ENCODE assay signal across 24 cellular contexts in genomic region chr16:58639230-58639629, GRCh38. TPM values are rescaled to one million over a fixed set of nuclear protein-coding genes. Genes with fewer than 3 reads are reported as not detected.
DNase-seq lines count a peak whose midpoint lies in the region; ATAC-seq and TF ChIP-seq lines count a peak whose summit lies in the region.
"Had no signal": no experiment of that assay in that cellular context is flagged by ENCODE, and none has a peak within 500 bp of the region (broad histone marks: within the 10 kb centered on the region; RNA-seq: fewer than 3 reads in every experiment).

No MANE protein-coding gene starts in this region.

- H3K4ac ChIP-seq in IMR-90 (ENCODE audit: low read depth, low read length) (peak overlapping the region; percentile 40; the same call in 1 of the 2 replicates), mesenchymal stem cell (ENCODE audit: low read depth in 1 of 2, low read length in 2 of 2) (no peak overlapping the region)

- peak overlapping the region; percentile 73 for H3K27ac Mint-ChIP-seq in Caco-2 (ENCODE audit: unreplicated experiment)
- H3K27ac Mint-ChIP-seq in Calu3 (ENCODE audit: unreplicated experiment) = no peak overlapping the region
- no peak overlapping the region for H3K27ac Mint-ChIP-seq in chondrocyte (ENCODE audit: unreplicated experiment)
- H3K27ac Mint-ChIP-seq: CD14-positive monocyte; CD4-positive, alpha-beta memory T cell; CD8-positive, alpha-beta memory T cell had no signal

- H3K9me1 ChIP-seq in IMR-90 (ENCODE audit: insufficient read depth, low read length) = peaks cover 3% of the 10 kb centered on the region; the same call in 1 of the 2 replicates

- CTCF ChIA-PET in Caco-2 (lab: Charles Lee) (interaction anchor here (1.0 kb wide), 2 partner anchors 22 to 117 kb away, joined by 6 to 12 read pairs; no protein-coding TSS in a partner anchor), IMR-90 (lab: Yijun Ruan, JAX) (no interaction called here), RWPE1 (lab: Yijun Ruan, JAX) (interaction anchor here (0.6 to 0.8 kb wide), 3 partner anchors 8 to 151 kb away, joined by 3 to 5 read pairs (median 5); no protein-coding TSS in a partner anchor), Calu3 (lab: Charles Lee) (interaction anchor here (0.7 to 0.8 kb wide), 2 partner anchors 22 to 552 kb away, joined by 3 to 7 read pairs; no protein-coding TSS in a partner anchor)

- H3K27ac ChIP-seq in IMR-90 (ENCODE audit: insufficient read depth, low read length) (no peak overlapping the region), RWPE1 (peak overlapping the region; percentile 58), mesenchymal stem cell (ENCODE audit: low read length, poor library complexity, severe bottlenecking) (no peak overlapping the region), vagina (no peak overlapping the region)
- H3K27ac ChIP-seq: BLaER1 had no signal

- no peaks in the 10 kb centered on the region for H3K9me3 ChIP-seq in Caco-2
- no peaks in the 10 kb centered on the region for H3K9me3 ChIP-seq in IMR-90 (ENCODE audit: control insufficient read depth, insufficient read depth, low read length)
- H3K9me3 ChIP-seq in mesenchymal stem cell (ENCODE audit: control insufficient read depth, low read length) = no peaks in the 10 kb centered on the region
- no peaks in the 10 kb centered on the region for H3K9me3 ChIP-seq in vagina
- H3K9me3 ChIP-seq: BE2C, BLaER1 had no signal

- H2BK15ac ChIP-seq in IMR-90 (ENCODE audit: low read depth, low read length) (no peak overlapping the region), mesenchymal stem cell (ENCODE audit: low read depth, poor library complexity, severe bottlenecking) (no peak overlapping the region)

- no peak for TF ChIP-seq CTCF in Caco-2 (IDR thresholded peaks at IDR 0.05; ENCODE audit: insufficient read depth in 1 of 2, low read depth in 1 of 2, low read length in 1 of 2, severe bottlenecking in 1 of 2, unreplicated experiment in 1 of 2)
- TF ChIP-seq CTCF in IMR-90 (conservative IDR thresholded peaks at IDR 0.05; ENCODE audit: low read depth, low read length) = no peak
- no peak for TF ChIP-seq CTCF in RWPE1 (conservative IDR thresholded peaks at IDR 0.05; ENCODE audit: low read depth)
- TF ChIP-seq CTCF in Calu3 (IDR thresholded peaks at IDR 0.05; ENCODE audit: unreplicated experiment) = no peak
- TF ChIP-seq CTCF in vagina (IDR thresholded peaks at IDR 0.05) = no peak
- no peak for TF ChIP-seq CTCF in chondrocyte (IDR thresholded peaks at IDR 0.05)

- H4K20me1 ChIP-seq in IMR-90 (ENCODE audit: insufficient read depth, low read length) = no peaks in the 10 kb centered on the region
- H4K20me1 ChIP-seq: BLaER1 had no signal

- DNase-seq in Caco-2 = no peak
- DNase-seq in IMR-90 = no peak
- DNase-seq in RWPE1 (ENCODE audit: low spot score) = no peak
- no peak for DNase-seq in mesenchymal stem cell
- DNase-seq in Calu3 = no peak
- no peak for DNase-seq in vagina (ENCODE audit: extremely low spot score in 2 of 2)
- no peak for DNase-seq in chondrocyte (ENCODE audit: low spot score)
- DNase-seq: 8988T; ACHN; BE2C; C1 segment of cervical spinal cord; CD4-positive, alpha-beta memory T cell; CD4-positive, CD25-positive, alpha-beta regulatory T cell; CD8-positive, alpha-beta memory T cell; COR-L47; DMS 273 treated with DMSO at 0.1 percent for 48 hours; DMS153; DMS79; DND-41; EL; GDM1 had no signal

- H3K27me3 ChIP-seq in Caco-2 (replicated peaks; ENCODE audit: control insufficient read depth, insufficient read depth, low read length) = no peaks in the 10 kb centered on the region
- no peaks in the 10 kb centered on the region for H3K27me3 ChIP-seq in IMR-90 (ENCODE audit: control insufficient read depth, insufficient read depth, low read length)
- H3K27me3 ChIP-seq in mesenchymal stem cell (ENCODE audit: control insufficient read depth in 1 of 2, insufficient read depth in 1 of 2, low read length in 2 of 2) = no peaks in the 10 kb centered on the region
- H3K27me3 ChIP-seq in vagina = no peaks in the 10 kb centered on the region
- H3K27me3 ChIP-seq: BE2C, BLaER1 had no signal

- in situ Hi-C loops in IMR-90 (cut with MboI; ENCODE audit: low sequenced_read_pairs) = no loop called here

- H3K23ac ChIP-seq in IMR-90 (ENCODE audit: low read depth, low read length) = no peak overlapping the region
- no peak overlapping the region for H3K23ac ChIP-seq in mesenchymal stem cell (ENCODE audit: low read length in 2 of 2)

- BruUV-seq in Caco-2 (replicated peaks; lab: Mats Ljungman, UMichigan) = no TSS peak
- BruUV-seq in IMR-90 (replicated peaks; lab: Mats Ljungman, UMichigan) = no TSS peak
- no TSS peak for BruUV-seq in Calu3 (replicated peaks; lab: Mats Ljungman, UMichigan)

- no peak overlapping the region for H4K8ac ChIP-seq in IMR-90 (ENCODE audit: low read depth in 2 of 2, low read length in 2 of 2)
- H4K8ac ChIP-seq in mesenchymal stem cell (ENCODE audit: low read length) = peak overlapping the region; percentile 19

- peaks cover 28% of the 10 kb centered on the region for H3K4me1 ChIP-seq in Caco-2
- H3K4me1 ChIP-seq in IMR-90 (ENCODE audit: control insufficient read depth, insufficient read depth, low read length) = peaks cover 1% of the 10 kb centered on the region; the same call in 1 of the 2 replicates
- H3K4me1 ChIP-seq in mesenchymal stem cell (ENCODE audit: control insufficient read depth, insufficient read depth, low read depth, low read length) = peaks cover 2% of the 10 kb centered on the region
- peaks cover 6% of the 10 kb centered on the region for H3K4me1 ChIP-seq in vagina
- H3K4me1 ChIP-seq: BE2C, BLaER1 had no signal

- no peak overlapping the region for H3K56ac ChIP-seq in IMR-90 (ENCODE audit: extremely low read depth, insufficient read depth, low read length)

- dilution Hi-C loops in IMR-90 (cut with HindIII; ENCODE audit: low sequenced_read_pairs, unreplicated experiment) = no loop called here

- H3K36me3 Mint-ChIP-seq in Caco-2 (ENCODE audit: insufficient read depth, unreplicated experiment) (peaks cover 8% of the 10 kb centered on the region), Calu3 (ENCODE audit: insufficient read depth, unreplicated experiment) (no peaks in the 10 kb centered on the region), chondrocyte (ENCODE audit: low read depth) (no peaks in the 10 kb centered on the region)
- H3K36me3 Mint-ChIP-seq: CD14-positive monocyte; CD4-positive, alpha-beta memory T cell; CD4-positive, CD25-positive, alpha-beta regulatory T cell; CD8-positive, alpha-beta memory T cell had no signal

- H2BK20ac ChIP-seq in IMR-90 (ENCODE audit: low read depth, low read length) = no peak overlapping the region

- ATAC-seq in IMR-90 (ENCODE audit: low read depth) = no peak
- ATAC-seq: GM12878 had no signal

- H3K4me3 ChIP-seq in Caco-2 (ENCODE audit: low read depth, low read length) (no peak overlapping the region), IMR-90 (ENCODE audit: insufficient read depth, low read depth, low read length) (no peak overlapping the region), mesenchymal stem cell (ENCODE audit: insufficient read depth in 1 of 2, low read depth in 1 of 2, low read length in 2 of 2) (no peak overlapping the region), vagina (no peak overlapping the region)
- H3K4me3 ChIP-seq: BLaER1, GM12878 had no signal

- H4K91ac ChIP-seq in IMR-90 (ENCODE audit: insufficient read depth, low read depth, low read length) (no peak overlapping the region), mesenchymal stem cell (ENCODE audit: low read length) (no peak overlapping the region)

- H3K14ac ChIP-seq in IMR-90 (replicated peaks; ENCODE audit: low read depth, low read length) (no peak overlapping the region), mesenchymal stem cell (ENCODE audit: low read length in 2 of 2) (no peak overlapping the region)

- H3K36me3 ChIP-seq in Caco-2 (ENCODE audit: control insufficient read depth, insufficient read depth, low read length) (no peaks in the 10 kb centered on the region), IMR-90 (ENCODE audit: control insufficient read depth, insufficient read depth, low read length) (no peaks in the 10 kb centered on the region), mesenchymal stem cell (ENCODE audit: control insufficient read depth in 1 of 2, insufficient read depth in 2 of 2, low read depth in 1 of 2, low read length in 2 of 2) (no peaks in the 10 kb centered on the region), vagina (no peaks in the 10 kb centered on the region)
- H3K36me3 ChIP-seq: BE2C, BLaER1 had no signal

- no peaks in the 10 kb centered on the region for H3K27me3 Mint-ChIP-seq in Caco-2 (ENCODE audit: insufficient read depth, unreplicated experiment)
- H3K27me3 Mint-ChIP-seq in Calu3 (ENCODE audit: unreplicated experiment) = no peaks in the 10 kb centered on the region
- no peaks in the 10 kb centered on the region for H3K27me3 Mint-ChIP-seq in chondrocyte (ENCODE audit: low read depth)

- H3K9me3 Mint-ChIP-seq in Caco-2 (ENCODE audit: unreplicated experiment) (no peaks in the 10 kb centered on the region), Calu3 (ENCODE audit: low read depth, unreplicated experiment) (no peaks in the 10 kb centered on the region), chondrocyte (ENCODE audit: low read depth) (no peaks in the 10 kb centered on the region)
- H3K9me3 Mint-ChIP-seq: CD4-positive, alpha-beta memory T cell; CD8-positive, alpha-beta memory T cell had no signal

- no peak overlapping the region for H2AK9ac ChIP-seq in IMR-90 (replicated peaks; ENCODE audit: low read depth, low read length, poor library complexity)

- H3K9ac ChIP-seq in IMR-90 (ENCODE audit: low read depth, low read length) (no peak overlapping the region), mesenchymal stem cell (ENCODE audit: low read length) (no peak overlapping the region)
- H3K9ac ChIP-seq: BLaER1 had no signal

- no peak overlapping the region for H2BK12ac ChIP-seq in mesenchymal stem cell (ENCODE audit: low read length in 2 of 2)

- TF ChIP-seq POLR2A in IMR-90 (IDR thresholded peaks at IDR 0.05; ENCODE audit: low read depth, low read length) = no peak
- TF ChIP-seq POLR2A in vagina (IDR thresholded peaks at IDR 0.05) = no peak

- intact Hi-C loops in Caco-2 (cut with micrococcal nuclease; ENCODE audit: unreplicated experiment) = no loop called here
- intact Hi-C loops in IMR-90 (cut with micrococcal nuclease) = loop anchor here (2.0 to 10.0 kb wide), 2 partner anchors 126 to 304 kb away; no protein-coding TSS in a partner anchor
- intact Hi-C loops in Calu3 (cut with micrococcal nuclease; ENCODE audit: unreplicated experiment) = loop anchor here (10.0 kb wide), 1 partner anchor 304 kb away; no protein-coding TSS in a partner anchor
- intact Hi-C loops in vagina (cut with DNase I) = loop anchor here (10.0 kb wide), 1 partner anchor 124 kb away; the partner anchor contains the start of gene SETD6

- no peaks in the 10 kb centered on the region for H3K79me1 ChIP-seq in IMR-90 (ENCODE audit: low read depth in 1 of 2, low read length in 2 of 2)
- H3K79me1 ChIP-seq in mesenchymal stem cell (replicated peaks; ENCODE audit: low read length, poor library complexity, severe bottlenecking) = no peaks in the 10 kb centered on the region

- H4K5ac ChIP-seq in IMR-90 (ENCODE audit: low read depth, low read length) = no peak overlapping the region

- H2BK120ac ChIP-seq in IMR-90 (ENCODE audit: low read depth, low read length) (no peak overlapping the region), mesenchymal stem cell (ENCODE audit: low read depth, low read length) (no peak overlapping the region)

- WGBS in IMR-90 (ENCODE audit: extremely low coverage in 2 of 2, insufficient read length in 1 of 2), 2 experiments = no CpG with 5 or more reads among the region's 4 CpGs
- WGBS in mesenchymal stem cell = 70% methylated on average over 2 of the region's 4 CpGs

- no peak for TF ChIP-seq RAD21 in IMR-90 (IDR thresholded peaks at IDR 0.05; ENCODE audit: low read length)

- H2AFZ ChIP-seq in IMR-90 (replicated peaks; ENCODE audit: low read length, poor library complexity) = no peak overlapping the region
- no peak overlapping the region for H2AFZ ChIP-seq in mesenchymal stem cell (ENCODE audit: low read depth, low read length)

- H3K18ac ChIP-seq in IMR-90 (ENCODE audit: low read depth, low read length) = no peak overlapping the region
- H3K18ac ChIP-seq in mesenchymal stem cell (ENCODE audit: low read depth in 1 of 2, low read length in 2 of 2) = no peak overlapping the region

- POLR2A ChIA-PET in Caco-2 (lab: Charles Lee) (interaction anchor here (0.6 kb wide), 1 partner anchor 26 kb away, joined by 3 read pairs; no protein-coding TSS in a partner anchor), IMR-90 (lab: Charles Lee; ENCODE audit: unreplicated experiment) (no interaction called here), RWPE1 (lab: Yijun Ruan, JAX; ENCODE audit: low non-redundant PET) (no interaction called here)

- H3K4me1 Mint-ChIP-seq in Caco-2 (ENCODE audit: low read depth, unreplicated experiment) (peaks cover 28% of the 10 kb centered on the region), Calu3 (ENCODE audit: low read depth, unreplicated experiment) (peaks cover 13% of the 10 kb centered on the region), chondrocyte (ENCODE audit: low read depth) (peaks cover 7% of the 10 kb centered on the region)
- H3K4me1 Mint-ChIP-seq: CD4-positive, alpha-beta memory T cell; CD8-positive, alpha-beta memory T cell had no signal

- H3K4me2 ChIP-seq in IMR-90 (ENCODE audit: low read depth, low read length) (no peak overlapping the region), mesenchymal stem cell (ENCODE audit: low read length, poor library complexity, severe bottlenecking) (no peak overlapping the region)
- H3K4me2 ChIP-seq: BLaER1 had no signal

- peak overlapping the region; percentile 84; the same call in 1 of the 2 replicates for H2AK5ac ChIP-seq in IMR-90 (ENCODE audit: low read depth, low read length)
- H2AK5ac ChIP-seq in mesenchymal stem cell (ENCODE audit: low read length, severe bottlenecking) = no peak overlapping the region

- H3K4me3 Mint-ChIP-seq in Caco-2 (ENCODE audit: unreplicated experiment) = no peak overlapping the region
- no peak overlapping the region for H3K4me3 Mint-ChIP-seq in Calu3 (ENCODE audit: low read depth, unreplicated experiment)
- H3K4me3 Mint-ChIP-seq in chondrocyte (ENCODE audit: unreplicated experiment) = no peak overlapping the region
- H3K4me3 Mint-ChIP-seq: CD14-positive monocyte; CD4-positive, alpha-beta memory T cell; CD8-positive, alpha-beta memory T cell had no signal

- H2BK5ac ChIP-seq in IMR-90 (ENCODE audit: low read depth, low read length, poor library complexity, severe bottlenecking) (no peak overlapping the region), mesenchymal stem cell (ENCODE audit: low read depth, low read length, poor library complexity, severe bottlenecking) (no peak overlapping the region)

RNA-seq across cellular contexts. Expression of gene CNOT1, which starts 9.6 kb away (rescaled TPM):
- total RNA-seq in Caco-2 (2022) (413 and 417 TPM in 2 replicates), IMR-90 (2012; rRNA removed) (203 and 357 TPM in 2 replicates), Calu3 (2022) (270 and 299 TPM in 2 replicates), vagina (115 TPM), chondrocyte (89.3 to 104 TPM (median 98.1 TPM) in 3 replicates)
- 67.7 and 85.5 TPM in 2 replicates for polyA plus RNA-seq in IMR-90 (2012; rRNA removed)
- polyA plus RNA-seq in IMR-90 (2012; cell fraction: cytosol; rRNA removed) = 38.0 and 70.7 TPM in 2 replicates
- polyA plus RNA-seq in IMR-90 (2012; cell fraction: nucleus; rRNA removed; ENCODE audit: low replicate concordance) = 74.1 and 206 TPM in 2 replicates
- 68.0 TPM for polyA plus RNA-seq in mesenchymal stem cell (2013, experiment 1 of 2)
- 59.8 TPM for polyA plus RNA-seq in mesenchymal stem cell (2013, experiment 2 of 2)

RNA-seq across cellular contexts. Expression of gene SLC38A7, which starts 45.3 kb away (rescaled TPM):
- total RNA-seq in Caco-2 (2022) = 24.1 and 27.6 TPM in 2 replicates
- 13.6 and 14.7 TPM in 2 replicates for total RNA-seq in IMR-90 (2012; rRNA removed)
- polyA plus RNA-seq in IMR-90 (2012; rRNA removed) = 16.4 and 16.7 TPM in 2 replicates
- 4.4 and 10.5 TPM in 2 replicates for polyA plus RNA-seq in IMR-90 (2012; cell fraction: cytosol; rRNA removed)
- 35.0 and 49.3 TPM in 2 replicates for polyA plus RNA-seq in IMR-90 (2012; cell fraction: nucleus; rRNA removed; ENCODE audit: low replicate concordance)
- polyA plus RNA-seq in mesenchymal stem cell (2013, experiment 1 of 2) = 30.9 TPM
- 29.8 TPM for polyA plus RNA-seq in mesenchymal stem cell (2013, experiment 2 of 2)
- 23.3 and 23.7 TPM in 2 replicates for total RNA-seq in Calu3 (2022)
- 18.7 TPM for total RNA-seq in vagina
- 37.6 to 47.3 TPM (median 45.1 TPM) in 3 replicates for total RNA-seq in chondrocyte
